ENCODE assay signal across 21 cellular contexts in the genomic region with DNA sequence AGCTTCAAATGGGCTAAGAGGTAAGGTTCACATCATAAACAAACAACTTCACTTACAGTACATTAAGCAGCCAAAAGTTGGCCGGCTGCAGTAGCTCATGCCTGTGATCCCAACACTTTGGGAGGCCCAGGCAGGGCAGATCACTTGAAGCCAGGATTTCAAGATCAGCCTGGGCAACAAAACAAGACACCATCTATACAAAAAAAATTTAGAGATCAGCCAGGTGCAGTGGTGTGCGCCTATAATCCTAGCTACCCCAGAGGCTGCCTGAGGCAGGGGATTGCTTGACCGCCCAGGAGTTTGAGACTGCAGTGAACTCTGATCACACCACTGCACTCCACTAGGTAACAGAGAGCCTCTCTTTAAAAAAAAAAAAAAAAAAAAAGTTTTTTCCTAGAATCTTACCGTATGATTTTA. TPM values are rescaled to one million over a fixed set of nuclear protein-coding genes. Genes with fewer than 3 reads are reported as not detected.
DNase-seq lines count a peak whose midpoint lies in the region; TF ChIP-seq lines count a peak whose summit lies in the region.
"Had no signal": no experiment of that assay in that cellular context is flagged by ENCODE, and none has a peak within 500 bp of the region (broad histone marks: within the 10 kb centered on the region; RNA-seq: fewer than 3 reads in every experiment).

No MANE protein-coding gene starts in this region.

- no peak overlapping the region for H3K27ac ChIP-seq in coronary artery
- H3K27ac ChIP-seq: ascending aorta had no signal

- TF ChIP-seq CTCF in fibroblast of villous mesenchyme (IDR thresholded peaks at IDR 0.05; ENCODE audit: insufficient read depth, low read depth, low read length) = no peak
- no peak for TF ChIP-seq CTCF in nephron (IDR thresholded peaks at IDR 0.05; ENCODE audit: unreplicated experiment in 3 of 3)
- TF ChIP-seq CTCF in coronary artery (IDR thresholded peaks at IDR 0.05) = no peak

- peak overlapping the region; percentile 4 to 17 (median 16) for H3K27ac Mint-ChIP-seq in nephron

- no peak overlapping the region for H3K4me3 ChIP-seq in fibroblast of villous mesenchyme (ENCODE audit: low read depth, low read length)
- H3K4me3 ChIP-seq in coronary artery = no peak overlapping the region
- H3K4me3 ChIP-seq: ascending aorta, HAP-1, SK-N-MC had no signal

- H3K27me3 Mint-ChIP-seq in nephron (ENCODE audit: low read depth) = no peaks in the 10 kb centered on the region

- H3K4me1 Mint-ChIP-seq in nephron = peaks cover 22% of the 10 kb centered on the region

- H3K9me3 Mint-ChIP-seq in nephron = no peaks in the 10 kb centered on the region

- H3K4me3 Mint-ChIP-seq in nephron = no peak overlapping the region

- peaks cover 34% of the 10 kb centered on the region for H3K36me3 Mint-ChIP-seq in nephron (ENCODE audit: low read depth)

- DNase-seq in DMS79 treated with DMSO at 0.1 percent for 48 hours (lab: John Stamatoyannopoulos, UW) (peak; percentile 60), NCI-H446 treated with DMSO at 0.1 percent for 48 hours (lab: John Stamatoyannopoulos, UW) (peak; percentile 28), fibroblast of villous mesenchyme (ENCODE audit: low read depth) (peak; percentile 36), amniotic stem cell (lab: John Stamatoyannopoulos, UW) (no peak), NCI-H526 treated with DMSO at 0.1 percent for 48 hours (lab: John Stamatoyannopoulos, UW) (no peak), coronary artery (ENCODE audit: low spot score) (no peak), SW 1271 (lab: John Stamatoyannopoulos, UW) (no peak)
- DNase-seq: activated CD4-positive, alpha-beta T cell treated with anti-CD3 and anti-CD28 coated beads, Interleukin-2, amount 50 U/mL, for 1 hour; activated CD8-positive, alpha-beta memory T cell treated with anti-CD3 and anti-CD28 coated beads, Interleukin-2, amount 50 U/mL, for 48 hours; activated gamma-delta T cell treated with Interleukin-2 at 50 U/mL for 16 hours; Karpas-422; NCI-H1092 treated with DMSO at 0.1 percent for 48 hours; NCI-H82; occipital lobe; PC-3; stimulated activated CD4-positive, alpha-beta T cell treated with anti-CD3 and anti-CD28 coated beads, Interleukin-4, amount 100 ng/mL, for 24 hours; substantia nigra had no signal

RNA-seq across cellular contexts. Expression of gene UBTD2, which starts 16.9 kb away (rescaled TPM):
- total RNA-seq in fibroblast of villous mesenchyme = 20.3 and 23.7 TPM in 2 replicates

Comparison
In these comparisons a context has a peak if more than half of its experiments do, and no peak if none do; other contexts are left out.
1. DNase-seq: peak in DMS79 treated with DMSO at 0.1 percent for 48 hours (single experiment), NCI-H446 treated with DMSO at 0.1 percent for 48 hours (single experiment) and fibroblast of villous mesenchyme (single experiment); none in amniotic stem cell (single experiment), NCI-H526 treated with DMSO at 0.1 percent for 48 hours (single experiment), coronary artery (single experiment) and SW 1271 (0 of 2).